Comparison of ENCODE assay signal across 22 cellular contexts in the genomic region with DNA sequence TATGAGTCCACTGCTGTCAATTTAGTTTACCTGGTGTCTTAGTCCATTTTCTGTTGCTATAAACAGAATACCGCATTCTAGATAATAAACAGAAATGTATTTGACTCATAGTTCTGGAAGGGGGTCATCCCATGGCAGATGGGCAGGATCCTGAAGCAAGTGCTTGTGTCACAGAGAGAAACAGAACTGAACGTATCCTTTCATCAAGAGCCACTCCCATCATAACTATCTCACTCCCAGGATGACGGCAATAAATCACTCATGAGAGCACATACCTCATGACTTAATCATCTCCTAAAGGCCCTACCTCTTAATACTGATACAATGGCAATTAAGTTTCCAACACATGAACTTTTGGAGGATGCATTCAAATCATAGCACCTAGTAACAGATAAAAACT.
DNase-seq lines count a peak whose midpoint lies in the region; ATAC-seq, FAIRE-seq and TF ChIP-seq lines count a peak whose summit lies in the region.
"Had no signal": no experiment of that assay in that cellular context is flagged by ENCODE, and none has a peak within 500 bp of the region (broad histone marks: within the 10 kb centered on the region; RNA-seq: fewer than 3 reads in every experiment).

No MANE protein-coding gene starts in this region.

- intact Hi-C loops in Right ventricle myocardium inferior (cut with DNase I) (no loop called here), dorsolateral prefrontal cortex (cut with DNase I) (no loop called here)

- H3K4me3 ChIP-seq in epithelial cell of esophagus (ENCODE audit: low read length) (no peak overlapping the region), dorsolateral prefrontal cortex (no peak overlapping the region)
- H3K4me3 ChIP-seq: esophagus muscularis mucosa, ovary, transverse colon had no signal

- peaks cover 3% of the 10 kb centered on the region for H3K9me3 Mint-ChIP-seq in activated naive CD8-positive, alpha-beta T cell (ENCODE audit: low read depth)
- peaks cover 3% of the 10 kb centered on the region for H3K9me3 Mint-ChIP-seq in activated naive CD8-positive, alpha-beta T cell treated with anti-CD3 and anti-CD28 coated beads, Interleukin-2, amount 50 U/mL, for 24 hours

- peak overlapping the region; percentile 19 for H3K27ac Mint-ChIP-seq in activated naive CD8-positive, alpha-beta T cell
- no peak overlapping the region for H3K27ac Mint-ChIP-seq in activated naive CD8-positive, alpha-beta T cell treated with anti-CD3 and anti-CD28 coated beads, Interleukin-2, amount 50 U/mL, for 24 hours
- H3K27ac Mint-ChIP-seq: CD4-positive, CD25-positive, alpha-beta regulatory T cell had no signal

- no peak overlapping the region for H3K27ac ChIP-seq in dorsolateral prefrontal cortex
- H3K27ac ChIP-seq: esophagus muscularis mucosa, ovary, transverse colon had no signal

- TF ChIP-seq CTCF in epithelial cell of esophagus (IDR thresholded peaks at IDR 0.05; ENCODE audit: insufficient read depth, low read depth, low read length, missing control alignments) = no peak
- TF ChIP-seq CTCF in dorsolateral prefrontal cortex (IDR thresholded peaks at IDR 0.05 in 54 of 56, conservative IDR thresholded peaks at IDR 0.05 in 2 of 56; ENCODE audit: low read depth in 1 of 56, partially characterized antibody in 56 of 56) = no peak

- no peaks in the 10 kb centered on the region for H3K27me3 ChIP-seq in dorsolateral prefrontal cortex
- H3K27me3 ChIP-seq: esophagus muscularis mucosa, ovary, transverse colon had no signal

- no peaks in the 10 kb centered on the region for H3K27me3 Mint-ChIP-seq in activated naive CD8-positive, alpha-beta T cell
- no peaks in the 10 kb centered on the region for H3K27me3 Mint-ChIP-seq in activated naive CD8-positive, alpha-beta T cell treated with anti-CD3 and anti-CD28 coated beads, Interleukin-2, amount 50 U/mL, for 24 hours
- H3K27me3 Mint-ChIP-seq: CD4-positive, CD25-positive, alpha-beta regulatory T cell had no signal

- peaks cover 36% of the 10 kb centered on the region for H3K36me3 Mint-ChIP-seq in activated naive CD8-positive, alpha-beta T cell
- H3K36me3 Mint-ChIP-seq in activated naive CD8-positive, alpha-beta T cell treated with anti-CD3 and anti-CD28 coated beads, Interleukin-2, amount 50 U/mL, for 24 hours (ENCODE audit: low read depth) = peaks cover 20% of the 10 kb centered on the region

- no peak overlapping the region for H3K4me3 Mint-ChIP-seq in activated naive CD8-positive, alpha-beta T cell
- no peak overlapping the region for H3K4me3 Mint-ChIP-seq in activated naive CD8-positive, alpha-beta T cell treated with anti-CD3 and anti-CD28 coated beads, Interleukin-2, amount 50 U/mL, for 24 hours
- H3K4me3 Mint-ChIP-seq: CD4-positive, CD25-positive, alpha-beta regulatory T cell had no signal

- no peak for ATAC-seq in activated naive CD8-positive, alpha-beta T cell treated with anti-CD3 and anti-CD28 coated beads, Interleukin-2, amount 50 U/mL, for 24 hours
- ATAC-seq in Right ventricle myocardium inferior (no peak), HG03135 (IDR thresholded peaks at IDR 0.05; ENCODE audit: unreplicated experiment) (no peak)
- ATAC-seq: left lobe of liver had no signal

- no peak for FAIRE-seq in urothelium cell line (lab: Jason Lieb, UNC)

- H3K4me1 Mint-ChIP-seq in activated naive CD8-positive, alpha-beta T cell (ENCODE audit: low read depth) = peaks cover 59% of the 10 kb centered on the region
- peaks cover 31% of the 10 kb centered on the region for H3K4me1 Mint-ChIP-seq in activated naive CD8-positive, alpha-beta T cell treated with anti-CD3 and anti-CD28 coated beads, Interleukin-2, amount 50 U/mL, for 24 hours

- no peak for DNase-seq in activated naive CD8-positive, alpha-beta T cell treated with anti-CD3 and anti-CD28 coated beads, Interleukin-2, amount 50 U/mL, for 24 hours
- peak; percentile 26 for DNase-seq in NCI-H748 treated with DMSO at 0.1 percent for 48 hours (lab: John Stamatoyannopoulos, UW)
- peak; percentile 90 for DNase-seq in epithelial cell of esophagus (ENCODE audit: low read depth)
- peak; percentile 67 for DNase-seq in urothelium cell line (ENCODE audit: low spot score)
- no peak for DNase-seq in Right ventricle myocardium inferior (ENCODE audit: missing footprints)
- DNase-seq in dorsolateral prefrontal cortex = no peak
- DNase-seq: activated CD4-positive, CD25-positive, alpha-beta regulatory T cell; activated gamma-delta T cell; CD4-positive, CD25-positive, alpha-beta regulatory T cell; cortex of kidney; GF-D8; hippocampal formation; KG1; NCI-H1417 treated with DMSO at 0.1 percent for 48 hours; ovary; stimulated activated naive CD4-positive, alpha-beta T cell; T-helper 1 cell; transverse colon had no signal

Comparison
In these comparisons a context has a peak if more than half of its experiments do, and no peak if none do; other contexts are left out.
1. DNase-seq: peak in NCI-H748 treated with DMSO at 0.1 percent for 48 hours (single experiment), epithelial cell of esophagus (single experiment) and urothelium cell line (single experiment); none in activated naive CD8-positive, alpha-beta T cell treated with anti-CD3 and anti-CD28 coated beads, Interleukin-2, amount 50 U/mL, for 24 hours (single experiment), Right ventricle myocardium inferior (single experiment) and dorsolateral prefrontal cortex (0 of 10).